In genomic region chr3:158744567-158745288, GRCh38 we compare ENCODE assay signal across 24 cellular contexts. TPM values are rescaled to one million over a fixed set of nuclear protein-coding genes. Genes with fewer than 3 reads are reported as not detected.
"Had no signal": no experiment of that assay in that cellular context is flagged by ENCODE, and none has a peak within 500 bp of the region (broad histone marks: within the 10 kb centered on the region; RNA-seq: fewer than 3 reads in every experiment).

No MANE protein-coding gene starts in this region.

- DNase-seq: IMR-90; MG63; NCI-H1092 treated with DMSO at 0.1 percent for 48 hours; NCI-H1436; NCI-H187; NCI-H2029; NCI-H2081 treated with DMSO at 0.1 percent for 48 hours; NCI-H2171; NCI-H226; NCI-H446; NCI-H510A; NCI-H524 treated with DMSO at 0.1 percent for 48 hours; NCI-H774; NK-92 treated with Interleukin-12 subunit alpha and Interleukin-12 subunit beta, amount 100 ng/mL, for 24 hours; Right ventricle myocardium superior; RPMI8226; SIG-M5; SW 1271; T-cell had no signal

- H3K9me3 ChIP-seq: MG63, SJSA1 had no signal

- FAIRE-seq: RCC 7860 had no signal

- H3K4me2 ChIP-seq: KMS-11 had no signal

- ATAC-seq: T-cell had no signal

- H3K4me3 ChIP-seq: MG63, SJSA1, SK-N-MC had no signal

- H3K27me3 ChIP-seq: MG63, SJSA1 had no signal

- H3K27ac ChIP-seq: KMS-11, SJSA1, SK-N-MC had no signal

- H3K9ac ChIP-seq: KMS-11 had no signal

- H3K36me3 ChIP-seq: SJSA1 had no signal

RNA-seq across cellular contexts. Expression of gene RARRES1, which starts 12.5 kb away (rescaled TPM):
- total RNA-seq: OCI-LY7, T-cell had no signal
